Comparison of ENCODE assay signal across 17 cellular contexts in genomic region chr12:17971850-17972249, GRCh38.
"Had no signal": no experiment of that assay in that cellular context is flagged by ENCODE, and none has a peak within 500 bp of the region (broad histone marks: within the 10 kb centered on the region; RNA-seq: fewer than 3 reads in every experiment).

No MANE protein-coding gene starts in this region.

- FAIRE-seq: endometrium, islet of Langerhans had no signal

- ATAC-seq: activated T-helper 17 cell treated with anti-CD3 and anti-CD28 coated beads, Interleukin-2, amount 50 U/mL, for 72 hours; esophagus mucosa; stimulated activated naive B cell treated with anti-CD40 and anti-IgM and Interleukin-4, amounts not matched to agents 10 μg/mL and 1 μg/mL and 100 μg/mL, for 72 hours had no signal

- H3K4me3 ChIP-seq: hepatocyte, lung, thyroid gland had no signal

- H3K9me3 Mint-ChIP-seq: nephron progenitor cell had no signal

- H3K9me3 ChIP-seq: thyroid gland had no signal

- H3K27ac ChIP-seq: hepatocyte, thyroid gland had no signal

- H3K27ac Mint-ChIP-seq: activated naive CD8-positive, alpha-beta T cell treated with anti-CD3 and anti-CD28 coated beads for 36 hours; activated T-helper 17 cell treated with anti-CD3 and anti-CD28 coated beads, Interleukin-2, amount 50 U/mL, for 72 hours; mesothelial cell of epicardium; nephron progenitor cell; stimulated activated naive B cell treated with anti-CD40 and anti-IgM and Interleukin-4, amounts not matched to agents 10 μg/mL and 1 μg/mL and 100 μg/mL, for 72 hours had no signal

- H2AFZ ChIP-seq: hepatocyte had no signal

- DNase-seq: activated CD4-positive, alpha-beta T cell treated with anti-CD3 and anti-CD28 coated beads, Interleukin-2, amount 50 U/mL, for 48 hours; activated naive CD4-positive, alpha-beta T cell; activated naive CD8-positive, alpha-beta T cell treated with anti-CD3 and anti-CD28 coated beads for 36 hours; amygdala; cerebellar nuclear complex; cortex of kidney; nephron progenitor cell; nucleus accumbens; stimulated activated naive B cell treated with anti-CD40 and anti-IgM and Interleukin-4, amounts not matched to agents 10 μg/mL and 1 μg/mL and 100 μg/mL, for 72 hours; thyroid gland had no signal

- H3K4me1 Mint-ChIP-seq: activated naive CD8-positive, alpha-beta T cell treated with anti-CD3 and anti-CD28 coated beads for 36 hours; activated T-helper 17 cell treated with anti-CD3 and anti-CD28 coated beads, Interleukin-2, amount 50 U/mL, for 72 hours; mesothelial cell of epicardium; nephron progenitor cell; stimulated activated naive B cell treated with anti-CD40 and anti-IgM and Interleukin-4, amounts not matched to agents 10 μg/mL and 1 μg/mL and 100 μg/mL, for 72 hours had no signal

- H3K4me2 ChIP-seq: hepatocyte had no signal

- H3K4me1 ChIP-seq: thyroid gland had no signal

- H3K79me2 ChIP-seq: hepatocyte had no signal

- H3K36me3 Mint-ChIP-seq: activated naive CD8-positive, alpha-beta T cell treated with anti-CD3 and anti-CD28 coated beads for 36 hours; mesothelial cell of epicardium; stimulated activated naive B cell treated with anti-CD40 and anti-IgM and Interleukin-4, amounts not matched to agents 10 μg/mL and 1 μg/mL and 100 μg/mL, for 72 hours had no signal

- H3K27me3 ChIP-seq: hepatocyte, thyroid gland had no signal

- H3K4me3 Mint-ChIP-seq: activated naive CD8-positive, alpha-beta T cell treated with anti-CD3 and anti-CD28 coated beads for 36 hours; activated T-helper 17 cell treated with anti-CD3 and anti-CD28 coated beads, Interleukin-2, amount 50 U/mL, for 72 hours; mesothelial cell of epicardium; nephron progenitor cell; stimulated activated naive B cell treated with anti-CD40 and anti-IgM and Interleukin-4, amounts not matched to agents 10 μg/mL and 1 μg/mL and 100 μg/mL, for 72 hours had no signal

- H3K27me3 Mint-ChIP-seq: activated naive CD8-positive, alpha-beta T cell treated with anti-CD3 and anti-CD28 coated beads for 36 hours; activated T-helper 17 cell treated with anti-CD3 and anti-CD28 coated beads, Interleukin-2, amount 50 U/mL, for 72 hours; stimulated activated naive B cell treated with anti-CD40 and anti-IgM and Interleukin-4, amounts not matched to agents 10 μg/mL and 1 μg/mL and 100 μg/mL, for 72 hours had no signal

- H3K36me3 ChIP-seq: thyroid gland had no signal
